25 cellular contexts compared by ENCODE assay signal in the genomic region with DNA sequence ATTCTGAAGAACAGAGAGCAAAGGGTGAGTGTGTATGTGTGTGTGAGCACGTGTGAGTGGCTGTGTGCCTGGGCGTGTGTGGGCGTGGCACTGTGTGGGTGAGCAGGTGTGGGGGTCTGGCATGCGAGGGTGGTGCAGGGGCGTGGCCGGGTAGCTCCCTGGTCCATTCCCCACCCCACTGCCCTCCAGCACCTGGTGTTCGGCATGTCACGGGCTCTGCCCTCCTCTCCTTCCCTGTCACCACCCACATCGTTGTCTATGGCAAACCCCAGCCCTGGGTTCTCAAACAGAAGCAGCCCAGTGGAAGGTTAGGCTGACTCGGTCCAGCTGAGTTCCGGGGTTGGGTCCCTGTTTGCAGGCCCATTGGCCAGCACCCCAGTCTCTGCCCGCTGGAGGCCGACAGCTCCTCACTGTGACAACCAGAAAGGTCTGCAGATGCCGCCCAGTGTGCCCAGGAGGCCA. TPM values are rescaled to one million over a fixed set of nuclear protein-coding genes. Genes with fewer than 3 reads are reported as not detected.
DNase-seq lines count a peak whose midpoint lies in the region; ATAC-seq, FAIRE-seq and TF ChIP-seq lines count a peak whose summit lies in the region.
"Had no signal": no experiment of that assay in that cellular context is flagged by ENCODE, and none has a peak within 500 bp of the region (broad histone marks: within the 10 kb centered on the region; RNA-seq: fewer than 3 reads in every experiment).

No MANE protein-coding gene starts in this region.

- no peak overlapping the region for H3K27ac Mint-ChIP-seq in CD4-positive, alpha-beta T cell
- H3K27ac Mint-ChIP-seq: activated T-cell treated with anti-CD3 and anti-CD28 coated beads, Interleukin-2, amount 50 U/mL, for 72 hours; CD8-positive, alpha-beta T cell; neural progenitor cell; progenitor cell of endocrine pancreas; T-helper 1 cell treated with Interleukin-12 subunit alpha and Interleukin-12 subunit beta and Interleukin-4 antibody, amounts not matched to agents 30 μg/mL and 1 μg/mL, for 36 hours had no signal

- peak; percentile 13 for TF ChIP-seq CTCF in CD4-positive, alpha-beta T cell (IDR thresholded peaks at IDR 0.05)
- no peak for TF ChIP-seq CTCF in VCaP (conservative IDR thresholded peaks at IDR 0.05)

- no peak overlapping the region for H3K4me3 Mint-ChIP-seq in CD4-positive, alpha-beta T cell
- H3K4me3 Mint-ChIP-seq: activated T-cell treated with anti-CD3 and anti-CD28 coated beads, Interleukin-2, amount 50 U/mL, for 72 hours; CD8-positive, alpha-beta T cell; neural progenitor cell; T-helper 1 cell treated with Interleukin-12 subunit alpha and Interleukin-12 subunit beta and Interleukin-4 antibody, amounts not matched to agents 30 μg/mL and 1 μg/mL, for 36 hours had no signal

- H3K9me3 ChIP-seq in CD4-positive, alpha-beta T cell (ENCODE audit: control insufficient read depth, low read length), result no peaks in the 10 kb centered on the region
- H3K9me3 ChIP-seq: sigmoid colon, stomach had no signal

- TF ChIP-seq POLR2A in GM12891 (IDR thresholded peaks at IDR 0.05; ENCODE audit: low read depth, low read length), result no peak

- H3K18ac ChIP-seq in mesendoderm (ENCODE audit: low read length), result no peak overlapping the region

- no peak overlapping the region for H2AK5ac ChIP-seq in mesendoderm (ENCODE audit: low read length)

- no peak for DNase-seq in CD4-positive, alpha-beta T cell
- DNase-seq in GM12891 (ENCODE audit: insufficient read length, low spot score), result no peak
- no peak for DNase-seq in mesendoderm
- DNase-seq in DMS153 (lab: John Stamatoyannopoulos, UW), result no peak
- no peak for DNase-seq in NCI-H226
- no peak for DNase-seq in Kasumi-1 (lab: John Stamatoyannopoulos, UW)
- DNase-seq: activated CD4-positive, alpha-beta T cell treated with anti-CD3 and anti-CD28 coated beads for 4 hours; activated T-cell treated with anti-CD3 and anti-CD28 coated beads, Interleukin-2, amount 50 U/mL, for 72 hours; anterior cingulate cortex; dermis blood vessel endothelial cell; GF-D8; GM23248; NCI-H524 treated with DMSO at 0.1 percent for 48 hours; sigmoid colon; stomach had no signal

- H3K27ac ChIP-seq in CD4-positive, alpha-beta T cell (ENCODE audit: low read depth, low read length), result no peak overlapping the region
- H3K27ac ChIP-seq in VCaP, result peak overlapping the region; percentile 76; the same call in 1 of the 2 replicates
- no peak overlapping the region for H3K27ac ChIP-seq in mesendoderm (ENCODE audit: low read depth, low read length)
- H3K27ac ChIP-seq: GM23248, neural progenitor cell, sigmoid colon, stomach, tibial nerve had no signal

- no peak overlapping the region for H3K4me3 ChIP-seq in mesendoderm (ENCODE audit: low read length)
- H3K4me3 ChIP-seq: GM23248, neural progenitor cell, sigmoid colon, stomach, tibial nerve had no signal

- H3K36me3 Mint-ChIP-seq in CD4-positive, alpha-beta T cell (ENCODE audit: low read depth), result peaks cover 5% of the 10 kb centered on the region
- H3K36me3 Mint-ChIP-seq: activated naive CD4-positive, alpha-beta T cell treated with anti-CD3 and anti-CD28 coated beads, Interleukin-2, amount 50 U/mL, for 72 hours; CD8-positive, alpha-beta T cell; neural progenitor cell had no signal

- H3K4me1 ChIP-seq in mesendoderm (ENCODE audit: control insufficient read depth, low read depth, low read length), result peaks cover 6% of the 10 kb centered on the region
- H3K4me1 ChIP-seq: neural progenitor cell, sigmoid colon had no signal

- peak; percentile 79 for FAIRE-seq in GM12891 (lab: Jason Lieb, UNC)
- FAIRE-seq: GM18507 had no signal

- POLR2A ChIA-PET in CD4-positive, alpha-beta T cell (lab: Charles Lee), result interaction anchor here (1.0 kb wide), 1 partner anchor 10 kb away, joined by 3 read pairs; no protein-coding TSS in a partner anchor

- no peaks in the 10 kb centered on the region for H3K79me1 ChIP-seq in mesendoderm (ENCODE audit: low read length)

- H3K56ac ChIP-seq in mesendoderm (ENCODE audit: low read length), result peak overlapping the region; percentile 29

- H4K5ac ChIP-seq in mesendoderm (ENCODE audit: low read length), result no peak overlapping the region

- H2BK5ac ChIP-seq in mesendoderm (ENCODE audit: low read length), result no peak overlapping the region

- H3K36me3 ChIP-seq in mesendoderm (ENCODE audit: control insufficient read depth, insufficient read depth, low read length), result no peaks in the 10 kb centered on the region
- H3K36me3 ChIP-seq: neural progenitor cell, sigmoid colon, stomach, tibial nerve had no signal

- no peak overlapping the region for H3K9ac ChIP-seq in mesendoderm (ENCODE audit: low read length)
- H3K9ac ChIP-seq: GM23248, neural progenitor cell had no signal

- H3K27me3 Mint-ChIP-seq in CD4-positive, alpha-beta T cell, result no peaks in the 10 kb centered on the region

- H3K4me2 ChIP-seq in mesendoderm (ENCODE audit: low read length), result no peak overlapping the region
- H3K4me2 ChIP-seq: neural progenitor cell had no signal

- peak overlapping the region; percentile 59 for H3K23ac ChIP-seq in mesendoderm (ENCODE audit: low read length)

- H3K4me1 Mint-ChIP-seq in CD4-positive, alpha-beta T cell (ENCODE audit: low read depth), result peaks cover 15% of the 10 kb centered on the region

- no CpG with 5 or more reads among the region's 14 CpGs for WGBS in mesendoderm (ENCODE audit: extremely low coverage, insufficient coverage, low lambda C conversion rate)

- ATAC-seq in CD4-positive, alpha-beta T cell (ENCODE audit: poor library complexity), result no peak
- ATAC-seq: activated naive CD4-positive, alpha-beta T cell treated with anti-CD3 and anti-CD28 coated beads, Interleukin-2, amount 50 U/mL, for 72 hours; activated T-cell treated with anti-CD3 and anti-CD28 coated beads, Interleukin-2, amount 50 U/mL, for 72 hours; CD8-positive, alpha-beta T cell had no signal

- H3K4ac ChIP-seq in mesendoderm (ENCODE audit: low read depth, low read length), result no peak overlapping the region

- H3K79me2 ChIP-seq in mesendoderm (ENCODE audit: control insufficient read depth, insufficient read depth, low read length), result no peaks in the 10 kb centered on the region

- H2BK15ac ChIP-seq in mesendoderm (replicated peaks; ENCODE audit: low read depth), result no peak overlapping the region

- no peaks in the 10 kb centered on the region for H3K9me3 Mint-ChIP-seq in CD4-positive, alpha-beta T cell
- H3K9me3 Mint-ChIP-seq: activated naive CD4-positive, alpha-beta T cell treated with anti-CD3 and anti-CD28 coated beads, Interleukin-2, amount 50 U/mL, for 72 hours; activated T-cell treated with anti-CD3 and anti-CD28 coated beads, Interleukin-2, amount 50 U/mL, for 72 hours; CD8-positive, alpha-beta T cell; neural progenitor cell; T-helper 1 cell treated with Interleukin-12 subunit alpha and Interleukin-12 subunit beta and Interleukin-4 antibody, amounts not matched to agents 30 μg/mL and 1 μg/mL, for 36 hours had no signal

- no peaks in the 10 kb centered on the region for H3K27me3 ChIP-seq in CD4-positive, alpha-beta T cell (ENCODE audit: control insufficient read depth, insufficient read depth, low read length)
- no peaks in the 10 kb centered on the region for H3K27me3 ChIP-seq in mesendoderm (ENCODE audit: insufficient read depth, low read length, poor library complexity)
- H3K27me3 ChIP-seq: neural progenitor cell, sigmoid colon, tibial nerve had no signal

- CTCF ChIA-PET in CD4-positive, alpha-beta T cell (lab: Charles Lee), result no interaction called here

- intact Hi-C loops in CD4-positive, alpha-beta T cell (cut with DNase I, micrococcal nuclease), result no loop called here

- H2BK120ac ChIP-seq in mesendoderm (ENCODE audit: low read depth, low read length), result no peak overlapping the region

- H4K8ac ChIP-seq in mesendoderm (ENCODE audit: low read depth, low read length), result no peak overlapping the region

TF ChIP-seq in GM12891, 5 proteins besides CTCF, POLR2A, EP300 and RAD21:
- TF ChIP-seq POLR2AphosphoS5 (IDR thresholded peaks at IDR 0.05; ENCODE audit: low read depth, low read length) (no peak), POU2F2 (IDR thresholded peaks at IDR 0.05; ENCODE audit: low read depth, low read length) (no peak), TAF1 (IDR thresholded peaks at IDR 0.05; ENCODE audit: low read depth, low read length) (no peak), SPI1 (IDR thresholded peaks at IDR 0.05; ENCODE audit: low read depth, low read length) (no peak)

RNA-seq across cellular contexts. Expression of a gene that starts 39.8 kb away (rescaled TPM):
- 10 to 100 TPM; 89.9 to 96.8 TPM for total RNA-seq in CD4-positive, alpha-beta T cell
- polyA plus RNA-seq in GM12891 (2012; ENCODE audit: low read depth, missing spikeins), result 41.5 TPM
- 73.0 TPM for polyA plus RNA-seq in mesendoderm (2013, experiment 1 of 2)
- 72.2 TPM for polyA plus RNA-seq in mesendoderm (2013, experiment 2 of 2)

RNA-seq across cellular contexts. Expression of a gene that starts 50.4 kb away (rescaled TPM):
- not detected for total RNA-seq in CD4-positive, alpha-beta T cell
- polyA plus RNA-seq in GM12891 (2012; ENCODE audit: low read depth, missing spikeins), result not detected
- polyA plus RNA-seq in mesendoderm (2013, experiment 1 of 2), result 1.7 TPM
- 1.5 TPM for polyA plus RNA-seq in mesendoderm (2013, experiment 2 of 2)
- total RNA-seq: activated naive CD4-positive, alpha-beta T cell treated with anti-CD3 and anti-CD28 coated beads, Interleukin-2, amount 50 U/mL, for 72 hours; activated T-cell treated with anti-CD3 and anti-CD28 coated beads, Interleukin-2, amount 50 U/mL, for 72 hours; CD8-positive, alpha-beta T cell; GM23248; progenitor cell of endocrine pancreas; RPMI7951; sigmoid colon; SK-MEL-5; tibial nerve had no signal
- polyA plus RNA-seq: GM23248 had no signal

RNA-seq across cellular contexts. Expression of a gene that starts 56.1 kb away (rescaled TPM):
- total RNA-seq in CD4-positive, alpha-beta T cell, result 10 to 100 TPM; 82.8 to 91.2 TPM
- 67.9 TPM for polyA plus RNA-seq in GM12891 (2012; ENCODE audit: low read depth, missing spikeins)
- polyA plus RNA-seq in mesendoderm (2013, experiment 1 of 2), result 156 TPM
- polyA plus RNA-seq in mesendoderm (2013, experiment 2 of 2), result 154 TPM
